In genomic region chr2:237397072-237397471, GRCh38 we compare ENCODE assay signal across 25 cellular contexts.
"Had no signal": no experiment of that assay in that cellular context is flagged by ENCODE, and none has a peak within 500 bp of the region (broad histone marks: within the 10 kb centered on the region; RNA-seq: fewer than 3 reads in every experiment).

No MANE protein-coding gene starts in this region.

- H3K4me1 ChIP-seq: ascending aorta, breast epithelium, SJCRH30 had no signal

- ATAC-seq: activated CD8-positive, alpha-beta T cell treated with anti-CD3 and anti-CD28 coated beads for 36 hours; activated T-cell treated with anti-CD3 and anti-CD28 coated beads, Interleukin-2, amount 50 U/mL, for 72 hours; activated T-helper 17 cell treated with anti-CD3 and anti-CD28 coated beads, Interleukin-2, amount 50 U/mL, for 72 hours; Panc1 had no signal

- H3K27ac ChIP-seq: ascending aorta, SJCRH30, SK-N-MC had no signal

- H3K36me3 ChIP-seq: breast epithelium, SJCRH30 had no signal

- H3K9me3 ChIP-seq: ascending aorta, breast epithelium, SJCRH30 had no signal

- H3K27me3 ChIP-seq: ascending aorta, breast epithelium, SJCRH30 had no signal

- DNase-seq: activated CD4-positive, alpha-beta T cell treated with anti-CD3 and anti-CD28 coated beads, Interleukin-2, amount 10 ng/mL, durations not matched to agents 24 days and 14 days; activated CD4-positive, alpha-beta T cell treated with anti-CD3 and anti-CD28 coated beads, Interleukin-2, amount 50 U/mL, for 4 hours; activated CD8-positive, alpha-beta T cell treated with anti-CD3 and anti-CD28 coated beads for 36 hours; activated effector memory CD4-positive, alpha-beta T cell treated with anti-CD3 and anti-CD28 coated beads, Interleukin-2, amount 50 U/mL, for 16 hours; activated naive CD4-positive, alpha-beta T cell; activated naive CD4-positive, alpha-beta T cell treated with anti-CD3 and anti-CD28 coated beads, Interleukin-2, amount 50 U/mL, for 16 hours; activated naive CD8-positive, alpha-beta T cell treated with anti-CD3 and anti-CD28 coated beads for 36 hours; activated T-cell treated with anti-CD3 and anti-CD28 coated beads, Interleukin-2, amount 50 U/mL, for 1 hour; activated T-cell treated with anti-CD3 and anti-CD28 coated beads, Interleukin-2, amount 50 U/mL, for 72 hours; amygdala; NCI-H1092 treated with DMSO at 0.1 percent for 48 hours; NCI-H1417; NCI-H187 treated with DMSO at 0.1 percent for 48 hours; NCI-H2081; NCI-H2171 treated with DMSO at 0.1 percent for 48 hours; NCI-H226; NCI-H524 treated with DMSO at 0.1 percent for 48 hours; SHP77; SJCRH30; T1000 had no signal

- H3K4me3 ChIP-seq: ascending aorta, breast epithelium, SJCRH30, SK-N-MC had no signal
